17 cellular contexts compared by ENCODE assay signal in genomic region chr11:101323997-101324396, GRCh38.
DNase-seq lines count a peak whose midpoint lies in the region; ATAC-seq and TF ChIP-seq lines count a peak whose summit lies in the region.
"Had no signal": no experiment of that assay in that cellular context is flagged by ENCODE, and none has a peak within 500 bp of the region (broad histone marks: within the 10 kb centered on the region; RNA-seq: fewer than 3 reads in every experiment).

No MANE protein-coding gene starts in this region.

- H3K27me3 ChIP-seq in RWPE2 (ENCODE audit: insufficient read depth, poor library complexity, severe bottlenecking) (peaks cover 11% of the 10 kb centered on the region), esophagus squamous epithelium (no peaks in the 10 kb centered on the region)
- H3K27me3 ChIP-seq: body of pancreas had no signal

- TF ChIP-seq POLR2A in esophagus squamous epithelium (IDR thresholded peaks at IDR 0.05), result no peak

- H3K9me3 ChIP-seq in RWPE2 (ENCODE audit: severe bottlenecking), result no peaks in the 10 kb centered on the region
- H3K9me3 ChIP-seq in esophagus squamous epithelium, result no peaks in the 10 kb centered on the region
- H3K9me3 ChIP-seq: body of pancreas had no signal

- intact Hi-C loops in esophagus squamous epithelium (cut with DNase I), result no loop called here

- H3K27ac ChIP-seq in 22Rv1 (no peak overlapping the region), RWPE2 (ENCODE audit: poor library complexity, severe bottlenecking) (no peak overlapping the region), esophagus squamous epithelium (no peak overlapping the region)
- H3K27ac ChIP-seq: body of pancreas had no signal

- ATAC-seq in RWPE2 (ENCODE audit: low read depth), result no peak
- no peak for ATAC-seq in HG02642 (IDR thresholded peaks at IDR 0.05; ENCODE audit: poor library complexity, unreplicated experiment)
- ATAC-seq: activated CD4-positive, alpha-beta T cell treated with anti-CD3 and anti-CD28 coated beads for 36 hours; body of pancreas; stimulated activated naive B cell treated with anti-CD40 and anti-IgM and Interleukin-4, amounts not matched to agents 10 μg/mL and 1 μg/mL and 100 μg/mL, for 72 hours had no signal

- WGBS in esophagus squamous epithelium, 2 donors, result 39% methylated on average over 1 to 2 of the region's 2 CpGs

- DNase-seq in RWPE2 (ENCODE audit: low spot score) (no peak), fibroblast of villous mesenchyme (ENCODE audit: low read depth) (no peak), esophagus squamous epithelium (lab: John Stamatoyannopoulos, UW) (no peak), NCI-H1092 treated with DMSO at 0.1 percent for 48 hours (lab: John Stamatoyannopoulos, UW) (no peak), hepatic stellate cell (ENCODE audit: low spot score) (no peak)
- DNase-seq: activated CD4-positive, alpha-beta T cell treated with anti-CD3 and anti-CD28 coated beads for 36 hours; activated naive CD4-positive, alpha-beta T cell treated with anti-CD3 and anti-CD28 coated beads, Interleukin-2, amount 50 U/mL, for 16 hours; AML-193; body of pancreas; foreskin fibroblast; NCI-H1694; NCI-H510A treated with DMSO at 0.1 percent for 48 hours; RPMI8226; stimulated activated naive B cell treated with anti-CD40 and anti-IgM and Interleukin-4, amounts not matched to agents 10 μg/mL and 1 μg/mL and 100 μg/mL, for 72 hours had no signal

- H3K36me3 ChIP-seq in RWPE2 (ENCODE audit: low read depth) (no peaks in the 10 kb centered on the region), esophagus squamous epithelium (no peaks in the 10 kb centered on the region)

- H3K4me3 ChIP-seq in RWPE2 (ENCODE audit: severe bottlenecking) (no peak overlapping the region), fibroblast of villous mesenchyme (ENCODE audit: low read depth, low read length) (no peak overlapping the region), esophagus squamous epithelium (no peak overlapping the region)
- H3K4me3 ChIP-seq: body of pancreas had no signal

- TF ChIP-seq CTCF in 22Rv1 (IDR thresholded peaks at IDR 0.05) (peak; percentile 12; the same call in 1 of the 2 replicates), GM12873 (IDR thresholded peaks at IDR 0.05; ENCODE audit: insufficient read depth, low read depth, low read length, missing control alignments) (peak; percentile 10), RWPE2 (IDR thresholded peaks at IDR 0.05; ENCODE audit: poor library complexity, severe bottlenecking) (peak; percentile 20), fibroblast of villous mesenchyme (IDR thresholded peaks at IDR 0.05; ENCODE audit: insufficient read depth, low read depth, low read length) (peak; percentile 34), esophagus squamous epithelium (IDR thresholded peaks at IDR 0.05) (no peak)

- peaks cover 2% of the 10 kb centered on the region for H3K4me1 ChIP-seq in RWPE2 (ENCODE audit: insufficient read depth, poor library complexity, severe bottlenecking)
- H3K4me1 ChIP-seq in esophagus squamous epithelium, result no peaks in the 10 kb centered on the region
- H3K4me1 ChIP-seq: body of pancreas had no signal

Comparison
In these comparisons a context has a peak if more than half of its experiments do, and no peak if none do; other contexts are left out.
1. CTCF ChIP-seq: peak in 22Rv1 (single experiment), GM12873 (single experiment), RWPE2 (single experiment) and fibroblast of villous mesenchyme (single experiment); none in esophagus squamous epithelium (0 of 6).